In the genomic region with DNA sequence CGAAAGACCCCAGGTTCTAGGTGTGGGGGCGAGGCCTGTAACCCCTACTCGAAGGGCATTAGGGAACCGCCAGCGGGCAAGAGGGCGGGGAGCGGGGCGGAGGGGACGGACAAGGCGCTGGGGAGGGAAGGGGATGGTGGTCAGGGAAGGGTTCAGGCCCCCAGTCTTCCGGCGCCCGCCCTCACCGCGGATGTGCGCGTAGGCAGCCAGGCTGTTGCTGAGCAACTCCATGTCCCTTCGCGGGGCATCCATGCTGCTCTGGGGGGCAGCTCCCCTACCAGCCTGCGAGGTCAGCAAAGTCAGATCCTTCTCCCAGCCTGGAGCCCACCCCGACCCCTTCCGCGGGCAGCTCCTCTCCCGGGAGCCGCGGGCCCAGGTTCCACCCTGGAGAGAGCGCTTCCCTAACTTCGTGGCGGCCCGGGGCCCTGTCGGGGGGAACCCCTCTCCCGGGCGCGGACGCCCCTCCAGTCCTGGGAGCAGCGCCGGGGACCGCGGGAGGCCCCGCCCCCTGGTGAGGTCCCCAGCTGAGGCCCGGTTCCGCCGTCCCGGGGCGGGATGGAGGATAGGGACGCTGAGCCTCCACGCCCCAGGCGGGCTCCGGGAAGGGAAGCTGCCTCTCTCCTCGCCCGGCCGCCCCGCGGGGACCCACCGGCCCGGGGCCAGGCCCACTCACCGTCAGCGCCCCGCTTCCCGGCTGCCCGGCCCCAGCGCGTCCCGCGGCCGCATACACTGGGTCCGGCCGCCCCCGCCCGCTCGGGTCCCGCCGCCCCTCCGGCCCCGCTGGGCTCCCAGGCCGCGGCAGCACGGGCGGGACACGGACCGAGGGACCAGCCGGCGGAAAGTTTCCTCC, we compare ENCODE assay signal across 8 cellular contexts. TPM values are rescaled to one million over a fixed set of nuclear protein-coding genes. Genes with fewer than 3 reads are reported as not detected.
DNase-seq lines count a peak whose midpoint lies in the region; ATAC-seq and TF ChIP-seq lines count a peak whose summit lies in the region.

No MANE protein-coding gene starts in this region.

- H3K9me3 Mint-ChIP-seq in GM23338: no peaks in the 10 kb centered on the region
- no peaks in the 10 kb centered on the region for H3K9me3 Mint-ChIP-seq in T-helper 2 cell treated with Interferon-gamma antibody and Interleukin-4, amounts not matched to agents 5 μg/mL and 100 μg/mL, for 36 hours

- H3K4me3 Mint-ChIP-seq in GM23338: peak overlapping the region; percentile 80
- H3K4me3 Mint-ChIP-seq in T-helper 2 cell treated with Interferon-gamma antibody and Interleukin-4, amounts not matched to agents 5 μg/mL and 100 μg/mL, for 36 hours: peak overlapping the region; percentile 69

- ATAC-seq in GM23338 (peak; percentile 17), lung (ENCODE audit: insufficient read depth, low FRiP score) (peak; percentile 10), thoracic aorta (ENCODE audit: insufficient number of reproducible peaks, low FRiP score, low read depth) (peak; percentile 7), GM18867 (IDR thresholded peaks at IDR 0.05; ENCODE audit: unreplicated experiment) (no peak)

- H3K27ac ChIP-seq in GM23338 (ENCODE audit: low read depth): no peak overlapping the region
- peak overlapping the region; percentile 70 for H3K27ac ChIP-seq in duodenal mucosa (ENCODE audit: low read depth, low read length)
- H3K27ac ChIP-seq in lung (ENCODE audit: low read depth in 1 of 2, low read length in 1 of 2): peak overlapping the region; percentile 72 to 84
- H3K27ac ChIP-seq in thoracic aorta: peak overlapping the region; percentile 87 to 99

- H3K27me3 ChIP-seq in GM23338 (ENCODE audit: insufficient read depth): peaks cover 47% of the 10 kb centered on the region
- peaks cover 11 to 12% of the 10 kb centered on the region in 2 donors for H3K27me3 ChIP-seq in duodenal mucosa (ENCODE audit: control insufficient read depth in 1 of 2, insufficient read depth in 2 of 2, low read length in 2 of 2)
- H3K27me3 ChIP-seq in lung (ENCODE audit: control insufficient read depth, insufficient read depth): no peaks in the 10 kb centered on the region
- H3K27me3 ChIP-seq in thoracic aorta (replicated peaks; ENCODE audit: insufficient read depth): no peaks in the 10 kb centered on the region

- H3K9me3 ChIP-seq in duodenal mucosa (ENCODE audit: control insufficient read depth in 1 of 2, low read length in 2 of 2): no peaks in the 10 kb centered on the region
- no peaks in the 10 kb centered on the region for H3K9me3 ChIP-seq in lung (ENCODE audit: control insufficient read depth in 2 of 2, insufficient read depth in 1 of 2, low read length in 1 of 2)
- no peaks in the 10 kb centered on the region for H3K9me3 ChIP-seq in thoracic aorta

- H3K4me2 ChIP-seq in GM23338: peak overlapping the region; percentile 94

- H3K9ac ChIP-seq in duodenal mucosa (ENCODE audit: low read depth in 1 of 2, low read length in 2 of 2): peak overlapping the region; percentile 47 to 54

- H3K4me3 ChIP-seq in GM23338: peak overlapping the region; percentile 88
- H3K4me3 ChIP-seq in duodenal mucosa (ENCODE audit: low read depth in 1 of 2, low read length in 2 of 2): peak overlapping the region; percentile 65 to 71
- H3K4me3 ChIP-seq in lung: peak overlapping the region; percentile 63
- peak overlapping the region; percentile 99 for H3K4me3 ChIP-seq in thoracic aorta

- H3K27ac Mint-ChIP-seq in GM23338: no peak overlapping the region
- peak overlapping the region; percentile 65 for H3K27ac Mint-ChIP-seq in T-helper 2 cell treated with Interferon-gamma antibody and Interleukin-4, amounts not matched to agents 5 μg/mL and 100 μg/mL, for 36 hours

- TF ChIP-seq CTCF in GM23338 (conservative IDR thresholded peaks at IDR 0.05; ENCODE audit: low read depth in 2 of 2) (no peak), lung (IDR thresholded peaks at IDR 0.05; ENCODE audit: control extremely low read depth, extremely low read depth) (no peak), thoracic aorta (IDR thresholded peaks at IDR 0.05) (no peak)

- DNase-seq in AG20443 (ENCODE audit: low spot score) (peak; percentile 68), GM23338 (ENCODE audit: low spot score) (peak; percentile 71), lung (ENCODE audit: low spot score) (peak; percentile 38), thoracic aorta (ENCODE audit: low spot score) (no peak), SKM-1 treated with dmso at 0.1 percent for 144 hours (lab: John Stamatoyannopoulos, UW; ENCODE audit: unreplicated experiment) (no peak)
- DNase-seq in T-helper 2 cell treated with Interferon-gamma antibody and Interleukin-4, amounts not matched to agents 5 μg/mL and 100 μg/mL, for 36 hours (ENCODE audit: low spot score): peak; percentile 45

- no peaks in the 10 kb centered on the region for H3K79me2 ChIP-seq in GM23338 (replicated peaks; ENCODE audit: insufficient read depth)

- H3K4me1 Mint-ChIP-seq in GM23338: peaks cover 15% of the 10 kb centered on the region
- H3K4me1 Mint-ChIP-seq in T-helper 2 cell treated with Interferon-gamma antibody and Interleukin-4, amounts not matched to agents 5 μg/mL and 100 μg/mL, for 36 hours (ENCODE audit: low read depth): peaks cover 20% of the 10 kb centered on the region

- H3K4me1 ChIP-seq in GM23338 (ENCODE audit: insufficient read depth) (peaks cover 18% of the 10 kb centered on the region), duodenal mucosa (ENCODE audit: control insufficient read depth in 1 of 2, insufficient read depth in 2 of 2, low read length in 2 of 2) (peaks cover 12 to 36% of the 10 kb centered on the region in 2 donors), lung (ENCODE audit: control insufficient read depth in 2 of 2, insufficient read depth in 2 of 2, low read length in 2 of 2) (peaks cover 0 to 19% of the 10 kb centered on the region in 2 donors), thoracic aorta (ENCODE audit: control insufficient read depth in 1 of 2, low read depth in 2 of 2) (peaks cover 25 to 35% of the 10 kb centered on the region in 2 donors)

- no peaks in the 10 kb centered on the region for H3K36me3 ChIP-seq in GM23338 (ENCODE audit: insufficient read depth)
- H3K36me3 ChIP-seq in duodenal mucosa (ENCODE audit: control insufficient read depth in 1 of 2, insufficient read depth in 2 of 2, low read length in 2 of 2): no peaks in the 10 kb centered on the region
- H3K36me3 ChIP-seq in lung (ENCODE audit: control insufficient read depth in 2 of 2, insufficient read depth in 2 of 2, low read length in 2 of 2): peaks cover 0 to 7% of the 10 kb centered on the region in 2 donors
- H3K36me3 ChIP-seq in thoracic aorta: no peaks in the 10 kb centered on the region

- no peak overlapping the region for H2AFZ ChIP-seq in GM23338

- no peaks in the 10 kb centered on the region; the same call in 1 of the 2 replicates for H3K9me2 ChIP-seq in GM23338 (ENCODE audit: insufficient read depth)

- H4K20me1 ChIP-seq in GM23338 (replicated peaks; ENCODE audit: insufficient read depth): no peaks in the 10 kb centered on the region

- WGBS in lung, 2 donors: 4 to 5% methylated on average over 30 to 83 of the region's 83 CpGs

- H3F3A ChIP-seq in GM23338 (replicated peaks; ENCODE audit: low read depth): peaks cover 22% of the 10 kb centered on the region

- H3K36me3 Mint-ChIP-seq in GM23338 (ENCODE audit: low read depth): peaks cover 3% of the 10 kb centered on the region
- H3K36me3 Mint-ChIP-seq in T-helper 2 cell treated with Interferon-gamma antibody and Interleukin-4, amounts not matched to agents 5 μg/mL and 100 μg/mL, for 36 hours (ENCODE audit: low read depth): peaks cover 7% of the 10 kb centered on the region

- peaks cover 32% of the 10 kb centered on the region for H3K27me3 Mint-ChIP-seq in GM23338 (ENCODE audit: insufficient read depth, low read depth, poor library complexity)
- H3K27me3 Mint-ChIP-seq in T-helper 2 cell treated with Interferon-gamma antibody and Interleukin-4, amounts not matched to agents 5 μg/mL and 100 μg/mL, for 36 hours (ENCODE audit: low read depth): peaks cover 3% of the 10 kb centered on the region

TF ChIP-seq in GM23338, 12 proteins besides CTCF, POLR2A, EP300 and RAD21:
- TF ChIP-seq POLR2AphosphoS5 (IDR thresholded peaks at IDR 0.05; ENCODE audit: low read depth): 0 out of 2 replicates have a peak, but pooled peaks have one; percentile 35
- TF ChIP-seq, protein P1, sequence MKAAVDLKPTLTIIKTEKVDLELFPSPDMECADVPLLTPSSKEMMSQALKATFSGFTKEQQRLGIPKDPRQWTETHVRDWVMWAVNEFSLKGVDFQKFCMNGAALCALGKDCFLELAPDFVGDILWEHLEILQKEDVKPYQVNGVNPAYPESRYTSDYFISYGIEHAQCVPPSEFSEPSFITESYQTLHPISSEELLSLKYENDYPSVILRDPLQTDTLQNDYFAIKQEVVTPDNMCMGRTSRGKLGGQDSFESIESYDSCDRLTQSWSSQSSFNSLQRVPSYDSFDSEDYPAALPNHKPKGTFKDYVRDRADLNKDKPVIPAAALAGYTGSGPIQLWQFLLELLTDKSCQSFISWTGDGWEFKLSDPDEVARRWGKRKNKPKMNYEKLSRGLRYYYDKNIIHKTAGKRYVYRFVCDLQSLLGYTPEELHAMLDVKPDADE (IDR thresholded peaks at IDR 0.05): no peak

RNA-seq across cellular contexts. Expression of gene EVA1B, which starts 0.4 kb away (rescaled TPM):
- total RNA-seq in GM23338 (2014; rRNA removed; shearing (Covaris generic)): 27.1 and 27.3 TPM in 2 replicates
- polyA plus RNA-seq in GM23338 (2016; fragmentation: Nextera tagmentation; extraction: Ambion mirVana) (9.2 and 11.5 TPM in 2 replicates), lung (10 to 100 TPM; 33.9 to 59.5 TPM)
- total RNA-seq in lung (10 to 100 TPM; 31.2 to 33.5 TPM), thoracic aorta (100 to 1,000 TPM; 107 to 189 TPM)

RNA-seq across cellular contexts. Expression of gene SH3D21, which starts 16.8 kb away (rescaled TPM):
- 4.4 and 6.3 TPM in 2 replicates for total RNA-seq in GM23338 (2014; rRNA removed; shearing (Covaris generic))
- polyA plus RNA-seq in GM23338 (2016; fragmentation: Nextera tagmentation; extraction: Ambion mirVana) (3.1 and 3.7 TPM in 2 replicates), lung (1 to 10 TPM; 9.0 to 9.9 TPM)
- total RNA-seq in lung (10 to 100 TPM; 13.5 to 16.6 TPM), thoracic aorta (1 to 10 TPM; 3.9 to 5.6 TPM)

Comparison
In these comparisons a context has a peak if more than half of its experiments do, and no peak if none do; other contexts are left out.
1. DNase-seq: peak in AG20443 (single experiment), GM23338 (single experiment), T-helper 2 cell treated with Interferon-gamma antibody and Interleukin-4, amounts not matched to agents 5 μg/mL and 100 μg/mL, for 36 hours (single experiment) and lung (single experiment); none in thoracic aorta (single experiment) and SKM-1 treated with dmso at 0.1 percent for 144 hours (single experiment).
2. Peak in every context shown above with its lines, with median percentiles within 50 percentile points of each other: H3K4me3 ChIP-seq.